In the genomic region with DNA sequence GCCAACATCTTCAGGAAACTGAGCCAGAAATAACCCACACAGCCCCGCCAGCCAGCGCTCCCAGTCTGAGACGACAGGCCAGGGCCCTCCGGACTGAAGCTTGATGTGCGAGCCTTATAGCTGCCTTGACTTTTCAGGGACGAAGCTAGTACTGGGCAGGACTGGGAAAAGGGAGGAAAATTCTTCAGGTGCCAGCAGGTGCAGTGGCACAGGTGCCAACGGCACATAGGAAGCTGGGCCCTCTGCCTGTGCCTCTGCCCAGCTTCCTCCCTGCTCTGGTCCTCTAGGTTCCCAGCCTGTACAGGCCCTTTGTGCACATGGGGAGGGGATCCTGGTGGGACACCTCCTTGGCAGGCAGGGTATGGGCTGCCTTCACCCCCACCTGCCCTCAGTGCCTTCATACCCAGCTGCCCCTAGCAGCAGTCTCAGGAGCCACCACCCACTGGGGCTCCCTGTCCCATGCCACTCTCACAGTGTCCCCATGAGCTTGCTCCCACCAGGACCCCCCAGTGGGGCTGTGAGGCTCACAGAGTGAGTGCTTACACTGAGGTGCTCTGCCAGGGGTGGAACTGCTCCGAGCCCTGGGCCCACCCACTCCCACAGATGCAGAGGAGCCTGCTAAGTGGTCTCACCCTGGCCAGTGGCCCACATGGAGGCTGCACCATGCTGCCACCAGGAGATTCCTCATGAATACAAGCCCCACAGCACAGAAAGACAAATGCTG, we compare ENCODE assay signal across 18 cellular contexts.
DNase-seq lines count a peak whose midpoint lies in the region; ATAC-seq, FAIRE-seq and TF ChIP-seq lines count a peak whose summit lies in the region.
"Had no signal": no experiment of that assay in that cellular context is flagged by ENCODE, and none has a peak within 500 bp of the region (broad histone marks: within the 10 kb centered on the region; RNA-seq: fewer than 3 reads in every experiment).

No MANE protein-coding gene starts in this region.

- H3K9me3 ChIP-seq in CD8-positive, alpha-beta T cell (ENCODE audit: low read length) = no peaks in the 10 kb centered on the region
- H3K9me3 ChIP-seq in body of pancreas (no peaks in the 10 kb centered on the region), pancreas (no peaks in the 10 kb centered on the region), vagina (no peaks in the 10 kb centered on the region)
- H3K9me3 ChIP-seq: Caco-2, HAP-1 had no signal

- peak overlapping the region; percentile 46 for H3K27ac Mint-ChIP-seq in CD8-positive, alpha-beta T cell
- H3K27ac Mint-ChIP-seq: B cell, GM23338 had no signal

- no peak for FAIRE-seq in pancreas (lab: Jason Lieb, UNC)
- FAIRE-seq: A204.1, G401.6, GM12892, H54 had no signal

- no peaks in the 10 kb centered on the region for H3K9me3 Mint-ChIP-seq in CD8-positive, alpha-beta T cell
- H3K9me3 Mint-ChIP-seq: CD4-positive, alpha-beta memory T cell; GM23338 had no signal

- intact Hi-C loops in CD8-positive, alpha-beta T cell (cut with DNase I, micrococcal nuclease) = no loop called here
- intact Hi-C loops in body of pancreas (cut with DNase I) = no loop called here
- intact Hi-C loops in pancreas (cut with DNase I) = no loop called here
- intact Hi-C loops in vagina (cut with DNase I) = no loop called here

- WGBS in body of pancreas, 2 donors = 53 to 58% methylated on average over 4 to 8 of the region's 8 CpGs
- WGBS in pancreas, 2 donors = 59 to 63% methylated on average over 8 of the region's 8 CpGs

- no peaks in the 10 kb centered on the region for H3K4me1 ChIP-seq in CD8-positive, alpha-beta T cell (ENCODE audit: insufficient read depth, low read length)
- H3K4me1 ChIP-seq in body of pancreas (peaks cover 71% of the 10 kb centered on the region), pancreas (peaks cover 16 to 46% (median 23%) of the 10 kb centered on the region in 3 donors), vagina (no peaks in the 10 kb centered on the region)
- H3K4me1 ChIP-seq: Caco-2, HAP-1 had no signal

- H3K27me3 Mint-ChIP-seq in CD8-positive, alpha-beta T cell (ENCODE audit: low read depth) = no peaks in the 10 kb centered on the region
- H3K27me3 Mint-ChIP-seq: B cell; CD4-positive, alpha-beta memory T cell had no signal

- no peak for TF ChIP-seq CTCF in CD8-positive, alpha-beta T cell (IDR thresholded peaks at IDR 0.05)
- TF ChIP-seq CTCF in body of pancreas (IDR thresholded peaks at IDR 0.05) (peak in 1 of 7 experiments; percentile 7), pancreas (IDR thresholded peaks at IDR 0.05) (no peak), vagina (IDR thresholded peaks at IDR 0.05) (no peak)

- no peaks in the 10 kb centered on the region for H3K36me3 ChIP-seq in CD8-positive, alpha-beta T cell (ENCODE audit: insufficient read depth, low read length)
- no peaks in the 10 kb centered on the region for H3K36me3 ChIP-seq in body of pancreas (replicated peaks in 1 of 2; ENCODE audit: insufficient read depth in 1 of 2, low read depth in 2 of 2)
- H3K36me3 ChIP-seq in pancreas = no peaks in the 10 kb centered on the region
- no peaks in the 10 kb centered on the region for H3K36me3 ChIP-seq in vagina
- H3K36me3 ChIP-seq: HAP-1 had no signal

- ATAC-seq in CD8-positive, alpha-beta T cell = no peak
- ATAC-seq in body of pancreas (no peak), pancreas (peak; percentile 30 to 54 (median 42)), GM18517 (IDR thresholded peaks at IDR 0.05; ENCODE audit: unreplicated experiment) (no peak)
- ATAC-seq: GM23338 had no signal

- TF ChIP-seq POLR2A in body of pancreas (IDR thresholded peaks at IDR 0.05) (no peak), vagina (IDR thresholded peaks at IDR 0.05) (no peak)

- no peak overlapping the region for H3K27ac ChIP-seq in CD8-positive, alpha-beta T cell (ENCODE audit: low read depth, low read length)
- H3K27ac ChIP-seq in body of pancreas (peak overlapping the region in 2 of 4 donors; percentile 20 to 84), pancreas (peak overlapping the region in 1 of 4 donors; percentile 53), vagina (no peak overlapping the region)

- no peak for DNase-seq in CD8-positive, alpha-beta T cell
- DNase-seq in body of pancreas = peak in 3 of 4 donors; percentile 57 to 73 (median 61)
- DNase-seq in pancreas = peak in 2 of 6 donors; percentile 43 to 59
- no peak for DNase-seq in middle frontal gyrus (ENCODE audit: extremely low spot score, low spot score)
- DNase-seq in vagina (ENCODE audit: extremely low spot score in 2 of 2) = no peak
- DNase-seq: C1 segment of cervical spinal cord; Caco-2; CD4-positive, alpha-beta memory T cell; DMS153; DND-41 had no signal

- H3K36me3 Mint-ChIP-seq in CD8-positive, alpha-beta T cell = peaks cover 9% of the 10 kb centered on the region

- H3K4me1 Mint-ChIP-seq in CD8-positive, alpha-beta T cell (ENCODE audit: low read depth) = no peaks in the 10 kb centered on the region
- H3K4me1 Mint-ChIP-seq: B cell had no signal

- H3K27me3 ChIP-seq in CD8-positive, alpha-beta T cell (ENCODE audit: insufficient read depth, low read length) = no peaks in the 10 kb centered on the region
- H3K27me3 ChIP-seq in body of pancreas (no peaks in the 10 kb centered on the region), pancreas (no peaks in the 10 kb centered on the region), vagina (no peaks in the 10 kb centered on the region)

- CTCF ChIA-PET in CD8-positive, alpha-beta T cell (lab: Charles Lee) = interaction anchor here (1.5 to 1.7 kb wide), 2 partner anchors 20 kb away, joined by 4 read pairs; no protein-coding TSS in a partner anchor

- POLR2A ChIA-PET in CD8-positive, alpha-beta T cell (lab: Charles Lee) = no interaction called here

- H3K4me3 ChIP-seq in CD8-positive, alpha-beta T cell (ENCODE audit: low read depth, low read length) = no peak overlapping the region
- no peak overlapping the region for H3K4me3 ChIP-seq in body of pancreas
- H3K4me3 ChIP-seq in pancreas = no peak overlapping the region
- no peak overlapping the region for H3K4me3 ChIP-seq in vagina
- H3K4me3 ChIP-seq: GM23338, HAP-1 had no signal

- H3K4me3 Mint-ChIP-seq in CD8-positive, alpha-beta T cell = no peak overlapping the region
- H3K4me3 Mint-ChIP-seq: B cell; CD4-positive, alpha-beta memory T cell; GM23338 had no signal

Comparison
In these comparisons a context has a peak if more than half of its experiments do, and no peak if none do; other contexts are left out.
1. ATAC-seq: peak in pancreas (4 of 4); none in CD8-positive, alpha-beta T cell (single experiment), body of pancreas (single experiment) and GM18517 (single experiment).
2. DNase-seq: peak in body of pancreas (3 of 4); none in CD8-positive, alpha-beta T cell (0 of 7), middle frontal gyrus (single experiment) and vagina (0 of 2).